2 cellular contexts compared by ENCODE assay signal in the genomic region with DNA sequence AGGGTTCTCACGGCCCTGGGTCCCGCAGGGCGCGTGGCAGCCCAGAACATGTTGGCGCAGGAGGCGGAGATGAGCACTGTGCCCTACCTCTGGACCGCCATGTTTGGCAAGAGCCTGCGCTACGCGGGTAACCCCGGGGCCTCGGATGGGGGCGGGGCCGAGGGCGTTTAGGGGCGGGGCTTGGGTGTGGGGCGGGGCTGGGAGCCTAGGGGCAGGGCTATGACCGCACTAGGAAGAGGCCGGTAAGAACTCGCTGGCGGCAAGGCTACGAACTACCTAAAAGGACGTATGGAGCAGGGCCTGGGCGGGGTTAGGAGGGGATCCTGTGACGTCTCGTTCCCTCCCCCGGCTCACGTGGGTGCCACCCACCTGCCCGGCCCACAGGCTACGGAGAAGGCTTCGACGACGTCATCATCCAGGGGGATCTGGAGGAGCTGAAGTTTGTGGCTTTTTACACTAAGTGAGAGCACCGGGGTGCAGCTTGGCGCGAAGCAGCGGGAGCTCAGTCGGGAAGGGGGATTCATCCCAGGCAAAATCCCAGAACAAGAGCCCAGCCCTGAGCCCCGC.
TF ChIP-seq lines count a peak whose summit lies in the region.

No MANE protein-coding gene starts in this region.

TF ChIP-seq in SK-N-SH, 30 proteins besides CTCF, POLR2A, EP300 and RAD21 (continued from another document):
- TF ChIP-seq, protein P1, sequence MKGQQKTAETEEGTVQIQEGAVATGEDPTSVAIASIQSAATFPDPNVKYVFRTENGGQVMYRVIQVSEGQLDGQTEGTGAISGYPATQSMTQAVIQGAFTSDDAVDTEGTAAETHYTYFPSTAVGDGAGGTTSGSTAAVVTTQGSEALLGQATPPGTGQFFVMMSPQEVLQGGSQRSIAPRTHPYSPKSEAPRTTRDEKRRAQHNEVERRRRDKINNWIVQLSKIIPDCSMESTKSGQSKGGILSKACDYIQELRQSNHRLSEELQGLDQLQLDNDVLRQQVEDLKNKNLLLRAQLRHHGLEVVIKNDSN (IDR thresholded peaks at IDR 0.05; ENCODE audit: borderline replicate concordance, low read depth), result no peak
- no peak for TF ChIP-seq TCF12 (IDR thresholded peaks at IDR 0.05)
- no peak for TF ChIP-seq RFX5 (IDR thresholded peaks at IDR 0.05; ENCODE audit: low read length)
- TF ChIP-seq EZH2phosphoT487 (IDR thresholded peaks at IDR 0.05; ENCODE audit: borderline replicate concordance, low read depth), result no peak
- no peak for TF ChIP-seq TAF1 (IDR thresholded peaks at IDR 0.05; ENCODE audit: borderline replicate concordance, low read depth, low read length)
- TF ChIP-seq FOXJ3 (CRISPR knock-in tag; IDR thresholded peaks at IDR 0.05), result no peak
- TF ChIP-seq, protein P2, sequence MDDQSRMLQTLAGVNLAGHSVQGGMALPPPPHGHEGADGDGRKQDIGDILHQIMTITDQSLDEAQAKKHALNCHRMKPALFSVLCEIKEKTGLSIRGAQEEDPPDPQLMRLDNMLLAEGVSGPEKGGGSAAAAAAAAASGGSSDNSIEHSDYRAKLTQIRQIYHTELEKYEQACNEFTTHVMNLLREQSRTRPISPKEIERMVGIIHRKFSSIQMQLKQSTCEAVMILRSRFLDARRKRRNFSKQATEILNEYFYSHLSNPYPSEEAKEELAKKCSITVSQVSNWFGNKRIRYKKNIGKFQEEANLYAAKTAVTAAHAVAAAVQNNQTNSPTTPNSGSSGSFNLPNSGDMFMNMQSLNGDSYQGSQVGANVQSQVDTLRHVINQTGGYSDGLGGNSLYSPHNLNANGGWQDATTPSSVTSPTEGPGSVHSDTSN (IDR thresholded peaks at IDR 0.05), result no peak
- TF ChIP-seq, protein P3, sequence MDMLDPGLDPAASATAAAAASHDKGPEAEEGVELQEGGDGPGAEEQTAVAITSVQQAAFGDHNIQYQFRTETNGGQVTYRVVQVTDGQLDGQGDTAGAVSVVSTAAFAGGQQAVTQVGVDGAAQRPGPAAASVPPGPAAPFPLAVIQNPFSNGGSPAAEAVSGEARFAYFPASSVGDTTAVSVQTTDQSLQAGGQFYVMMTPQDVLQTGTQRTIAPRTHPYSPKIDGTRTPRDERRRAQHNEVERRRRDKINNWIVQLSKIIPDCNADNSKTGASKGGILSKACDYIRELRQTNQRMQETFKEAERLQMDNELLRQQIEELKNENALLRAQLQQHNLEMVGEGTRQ (IDR thresholded peaks at IDR 0.05; ENCODE audit: borderline replicate concordance, low read depth, low read length), result no peak
- TF ChIP-seq ELF1 (IDR thresholded peaks at IDR 0.05), result no peak
- no peak for TF ChIP-seq NFIC (IDR thresholded peaks at IDR 0.05; ENCODE audit: borderline replicate concordance)
- TF ChIP-seq MXI1 (IDR thresholded peaks at IDR 0.05; ENCODE audit: low read depth, low read length), result no peak
- no peak for TF ChIP-seq SMC3 (IDR thresholded peaks at IDR 0.05; ENCODE audit: low read depth, low read length)
- TF ChIP-seq JUND (IDR thresholded peaks at IDR 0.05), result no peak

TF ChIP-seq in SK-N-SH treated with all-trans-retinoic acid at 6 μM for 48 hours, 23 proteins besides CTCF, POLR2A, EP300 and RAD21 (continued from another document):
- TF ChIP-seq PPARA (CRISPR knock-in tag; IDR thresholded peaks at IDR 0.05; ENCODE audit: borderline replicate concordance) (no peak), TCF4 (CRISPR knock-in tag; IDR thresholded peaks at IDR 0.05; ENCODE audit: borderline replicate concordance) (no peak)
- TF ChIP-seq, protein P4, sequence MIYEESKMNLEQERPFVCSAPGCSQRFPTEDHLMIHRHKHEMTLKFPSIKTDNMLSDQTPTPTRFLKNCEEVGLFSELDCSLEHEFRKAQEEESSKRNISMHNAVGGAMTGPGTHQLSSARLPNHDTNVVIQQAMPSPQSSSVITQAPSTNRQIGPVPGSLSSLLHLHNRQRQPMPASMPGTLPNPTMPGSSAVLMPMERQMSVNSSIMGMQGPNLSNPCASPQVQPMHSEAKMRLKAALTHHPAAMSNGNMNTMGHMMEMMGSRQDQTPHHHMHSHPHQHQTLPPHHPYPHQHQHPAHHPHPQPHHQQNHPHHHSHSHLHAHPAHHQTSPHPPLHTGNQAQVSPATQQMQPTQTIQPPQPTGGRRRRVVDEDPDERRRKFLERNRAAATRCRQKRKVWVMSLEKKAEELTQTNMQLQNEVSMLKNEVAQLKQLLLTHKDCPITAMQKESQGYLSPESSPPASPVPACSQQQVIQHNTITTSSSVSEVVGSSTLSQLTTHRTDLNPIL (CRISPR knock-in tag; IDR thresholded peaks at IDR 0.05; ENCODE audit: low read depth), result no peak
